In the genomic region with DNA sequence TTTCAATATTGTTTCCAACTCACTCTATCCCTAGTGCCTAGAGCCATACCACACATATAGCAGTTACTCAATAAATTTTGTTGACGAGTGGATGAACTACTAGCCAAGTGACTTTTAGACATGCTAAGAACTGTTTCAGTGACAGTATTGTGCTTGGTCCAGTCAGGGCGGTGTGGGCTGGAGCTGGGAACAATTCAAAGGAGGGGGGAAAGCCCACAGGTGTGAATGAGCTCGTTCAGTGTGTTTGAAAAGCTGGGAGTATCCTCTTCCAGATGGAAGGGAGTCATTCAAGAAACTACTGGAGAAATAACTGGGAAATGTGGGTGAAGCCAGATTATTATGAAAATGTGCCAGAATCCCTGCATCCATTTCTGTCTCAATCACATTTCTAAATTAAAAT, we compare ENCODE assay signal across 18 cellular contexts. TPM values are rescaled to one million over a fixed set of nuclear protein-coding genes. Genes with fewer than 3 reads are reported as not detected.
DNase-seq lines count a peak whose midpoint lies in the region; ATAC-seq and TF ChIP-seq lines count a peak whose summit lies in the region.
"Had no signal": no experiment of that assay in that cellular context is flagged by ENCODE, and none has a peak within 500 bp of the region (broad histone marks: within the 10 kb centered on the region; RNA-seq: fewer than 3 reads in every experiment).

No MANE protein-coding gene starts in this region.

- no peak overlapping the region for H2BK5ac ChIP-seq in mesenchymal stem cell (ENCODE audit: low read depth, low read length, poor library complexity, severe bottlenecking)

- intact Hi-C loops in right lobe of liver (cut with DNase I) = no loop called here

- H3K4me1 Mint-ChIP-seq in WTC11 (peaks cover 24% of the 10 kb centered on the region), neural crest cell (peaks cover 22% of the 10 kb centered on the region)

- no peak overlapping the region for H3K23ac ChIP-seq in mesenchymal stem cell (ENCODE audit: low read length in 2 of 2)

- H3K27ac ChIP-seq in HEK293 (ENCODE audit: extremely low read depth, low read depth, low read length) (no peak overlapping the region), right lobe of liver (no peak overlapping the region), mesenchymal stem cell (ENCODE audit: low read length, poor library complexity, severe bottlenecking) (no peak overlapping the region)
- H3K27ac ChIP-seq: parathyroid adenoma had no signal

- H3K9ac ChIP-seq in mesenchymal stem cell (ENCODE audit: low read length) = no peak overlapping the region
- H3K9ac ChIP-seq: parathyroid adenoma had no signal

- no peak overlapping the region for H3K4me2 ChIP-seq in mesenchymal stem cell (ENCODE audit: low read length, poor library complexity, severe bottlenecking)

- POLR2A ChIA-PET in HEK293 (lab: Yijun Ruan, JAX) = no interaction called here
- POLR2A ChIA-PET in WTC11 (lab: Charles Lee) = no interaction called here

- ATAC-seq in WTC11 = no peak
- ATAC-seq in esophagus mucosa = peak; percentile 6
- ATAC-seq in HG02798 (IDR thresholded peaks at IDR 0.05; ENCODE audit: poor library complexity, unreplicated experiment) = no peak
- ATAC-seq in right lobe of liver = no peak
- ATAC-seq: left lobe of liver had no signal

- DNase-seq in WTC11 (ENCODE audit: low spot score) (no peak), neural crest cell (ENCODE audit: low read depth, low spot score) (no peak), right lobe of liver (no peak), mesenchymal stem cell (no peak)
- DNase-seq: activated CD4-positive, alpha-beta memory T cell treated with anti-CD3 and anti-CD28 coated beads, Interleukin-2, amount 10 ng/mL, durations not matched to agents 7 days and 5 days; activated T-cell treated with anti-CD3 and anti-CD28 coated beads, Interleukin-2, amount 50 U/mL, for 24 hours; dermis blood vessel endothelial cell; SIG-M5; stimulated activated CD4-positive, alpha-beta T cell treated with anti-CD3 and anti-CD28 coated beads, Interleukin-2, amount 100 ng/mL, for 24 hours; stimulated activated naive CD4-positive, alpha-beta T cell treated with Interleukin-2 at 50 U/mL for 16 hours; trophoblast cell had no signal

- H3K4me3 ChIP-seq in HEK293 (ENCODE audit: low read depth, low read length) (no peak overlapping the region), right lobe of liver (no peak overlapping the region), mesenchymal stem cell (ENCODE audit: insufficient read depth in 1 of 2, low read depth in 1 of 2, low read length in 2 of 2) (no peak overlapping the region)
- H3K4me3 ChIP-seq: esophagus muscularis mucosa had no signal

- no peak overlapping the region for H2AFZ ChIP-seq in mesenchymal stem cell (ENCODE audit: low read depth, low read length)
- H2AFZ ChIP-seq: parathyroid adenoma had no signal

- no peaks in the 10 kb centered on the region for H3K9me3 ChIP-seq in HEK293 (ENCODE audit: control insufficient read depth, insufficient read depth, low read depth, low read length)
- H3K9me3 ChIP-seq in right lobe of liver = no peaks in the 10 kb centered on the region
- H3K9me3 ChIP-seq in mesenchymal stem cell (ENCODE audit: control insufficient read depth, low read length) = no peaks in the 10 kb centered on the region
- H3K9me3 ChIP-seq: breast epithelium, esophagus muscularis mucosa had no signal

- peak overlapping the region in 1 of 2 experiments; percentile 45 for H2BK12ac ChIP-seq in mesenchymal stem cell (ENCODE audit: low read length in 2 of 2)

- H3K27ac Mint-ChIP-seq in WTC11 = no peak overlapping the region
- H3K27ac Mint-ChIP-seq in neural crest cell (ENCODE audit: unreplicated experiment) = no peak overlapping the region
- H3K27ac Mint-ChIP-seq: activated CD4-positive, alpha-beta memory T cell treated with anti-CD3 and anti-CD28 coated beads, Interleukin-2, amount 10 ng/mL, durations not matched to agents 7 days and 5 days; activated T-cell treated with anti-CD3 and anti-CD28 coated beads, Interleukin-2, amount 50 U/mL, for 24 hours had no signal

- CTCF ChIA-PET in HEK293 (lab: Yijun Ruan, JAX) (interaction anchor here (0.9 kb wide), 1 partner anchor 47 kb away, joined by 5 read pairs; no protein-coding TSS in a partner anchor), WTC11 (lab: Charles Lee) (interaction anchor here (2.8 kb wide), 1 partner anchor 71 kb away, joined by 14 read pairs; no protein-coding TSS in a partner anchor)

- 61% methylated on average over 3 of the region's 3 CpGs for WGBS in right lobe of liver (ENCODE audit: insufficient coverage, low coverage, low lambda C conversion rate, missing lambda C conversion rate)
- 58% methylated on average over 3 of the region's 3 CpGs for WGBS in mesenchymal stem cell

- no peak overlapping the region for H3K14ac ChIP-seq in mesenchymal stem cell (ENCODE audit: low read length in 2 of 2)

- H3K9me3 Mint-ChIP-seq in WTC11 (no peaks in the 10 kb centered on the region), neural crest cell (no peaks in the 10 kb centered on the region)
- H3K9me3 Mint-ChIP-seq: activated CD4-positive, alpha-beta memory T cell treated with anti-CD3 and anti-CD28 coated beads, Interleukin-2, amount 10 ng/mL, durations not matched to agents 7 days and 5 days; activated T-cell treated with anti-CD3 and anti-CD28 coated beads, Interleukin-2, amount 50 U/mL, for 24 hours had no signal

- H3K18ac ChIP-seq in mesenchymal stem cell (ENCODE audit: low read depth in 1 of 2, low read length in 2 of 2) = peak overlapping the region in 1 of 2 experiments; percentile 64

- no peaks in the 10 kb centered on the region for H3K36me3 ChIP-seq in HEK293 (ENCODE audit: control insufficient read depth in 2 of 2, insufficient read depth in 1 of 2, low read length in 2 of 2)
- H3K36me3 ChIP-seq in right lobe of liver = no peaks in the 10 kb centered on the region
- peaks cover 0 to 3% of the 10 kb centered on the region in 2 experiments for H3K36me3 ChIP-seq in mesenchymal stem cell (ENCODE audit: control insufficient read depth in 1 of 2, insufficient read depth in 2 of 2, low read depth in 1 of 2, low read length in 2 of 2)
- H3K36me3 ChIP-seq: breast epithelium, esophagus muscularis mucosa had no signal

- TF ChIP-seq CTCF in HEK293 (tag by site-specific recombination; IDR thresholded peaks at IDR 0.05) = no peak
- no peak for TF ChIP-seq CTCF in WTC11 (IDR thresholded peaks at IDR 0.05)
- TF ChIP-seq CTCF in neural crest cell (conservative IDR thresholded peaks at IDR 0.05) = no peak
- TF ChIP-seq CTCF in right lobe of liver (IDR thresholded peaks at IDR 0.05) = no peak

- no peak overlapping the region for H2BK15ac ChIP-seq in mesenchymal stem cell (ENCODE audit: low read depth, poor library complexity, severe bottlenecking)

- no peaks in the 10 kb centered on the region for H3K36me3 Mint-ChIP-seq in WTC11
- H3K36me3 Mint-ChIP-seq in neural crest cell (ENCODE audit: low read depth) = no peaks in the 10 kb centered on the region

- no peak overlapping the region for H4K8ac ChIP-seq in mesenchymal stem cell (ENCODE audit: low read length)

- H3K27me3 ChIP-seq in right lobe of liver (no peaks in the 10 kb centered on the region), mesenchymal stem cell (ENCODE audit: control insufficient read depth in 1 of 2, insufficient read depth in 1 of 2, low read length in 2 of 2) (no peaks in the 10 kb centered on the region)
- H3K27me3 ChIP-seq: breast epithelium had no signal

- H2BK120ac ChIP-seq in mesenchymal stem cell (ENCODE audit: low read depth, low read length) = no peak overlapping the region

- no peak overlapping the region for H3K4ac ChIP-seq in mesenchymal stem cell (ENCODE audit: low read depth in 1 of 2, low read length in 2 of 2)

- no peak overlapping the region for H2AK5ac ChIP-seq in mesenchymal stem cell (ENCODE audit: low read length, severe bottlenecking)

- peaks cover 60% of the 10 kb centered on the region for H3K27me3 Mint-ChIP-seq in WTC11 (ENCODE audit: low read depth)
- peaks cover 72% of the 10 kb centered on the region for H3K27me3 Mint-ChIP-seq in neural crest cell (ENCODE audit: low read depth)

- H3K79me1 ChIP-seq in mesenchymal stem cell (replicated peaks; ENCODE audit: low read length, poor library complexity, severe bottlenecking) = peaks cover 4% of the 10 kb centered on the region

- no peak for TF ChIP-seq POLR2A in right lobe of liver (IDR thresholded peaks at IDR 0.05)

- H3K4me1 ChIP-seq in HEK293 (ENCODE audit: control insufficient read depth, insufficient read depth, low read length) (peaks cover 17% of the 10 kb centered on the region), right lobe of liver (peaks cover 0 to 16% (median under 1%) of the 10 kb centered on the region in 4 donors), mesenchymal stem cell (ENCODE audit: control insufficient read depth, insufficient read depth, low read depth, low read length) (peaks cover 12% of the 10 kb centered on the region)

- no peak overlapping the region for H4K91ac ChIP-seq in mesenchymal stem cell (ENCODE audit: low read length)

- H3K4me3 Mint-ChIP-seq in WTC11 (peak overlapping the region; percentile 9; the same call in 1 of the 2 replicates), neural crest cell (peak overlapping the region; percentile 92)
- H3K4me3 Mint-ChIP-seq: activated CD4-positive, alpha-beta memory T cell treated with anti-CD3 and anti-CD28 coated beads, Interleukin-2, amount 10 ng/mL, durations not matched to agents 7 days and 5 days; activated T-cell treated with anti-CD3 and anti-CD28 coated beads, Interleukin-2, amount 50 U/mL, for 24 hours had no signal

TF ChIP-seq in HEK293, 187 proteins besides CTCF, POLR2A, EP300 and RAD21 (continues in another document):
- TF ChIP-seq SCRT2 (tag by site-specific recombination; IDR thresholded peaks at IDR 0.05) (0 out of 2 replicates have a peak, but pooled peaks have one; percentile 17), ZNF561 (tag by site-specific recombination; IDR thresholded peaks at IDR 0.05; ENCODE audit: borderline replicate concordance) (no peak), ZNF23 (tag by site-specific recombination; IDR thresholded peaks at IDR 0.05; ENCODE audit: borderline replicate concordance) (no peak), ZNF610 (tag by site-specific recombination; IDR thresholded peaks at IDR 0.05; ENCODE audit: borderline replicate concordance) (no peak)

TF ChIP-seq in WTC11, 78 proteins besides CTCF, POLR2A, EP300 and RAD21:
- TF ChIP-seq ZNF416 (CRISPR knock-in tag; IDR thresholded peaks at IDR 0.05) (no peak), CBFB (CRISPR knock-in tag; IDR thresholded peaks at IDR 0.05; ENCODE audit: low read depth) (no peak)

RNA-seq across cellular contexts. Expression of a gene that starts 1.7 kb away (rescaled TPM):
- 53.1 to 60.4 TPM (median 54.2 TPM) in 3 replicates for total RNA-seq in WTC11 (2021)
- 63.7 TPM for total RNA-seq in esophagus mucosa
- total RNA-seq in neural crest cell = 34.0 and 36.0 TPM in 2 replicates
- total RNA-seq in right lobe of liver = 1 to 10 TPM; 1.2 to 5.1 (median 2.1) TPM
- polyA plus RNA-seq in mesenchymal stem cell (2013, experiment 1 of 2) = 579 TPM
- polyA plus RNA-seq in mesenchymal stem cell (2013, experiment 2 of 2) = 591 TPM
